Comparison of ENCODE assay signal across 24 cellular contexts in the genomic region with DNA sequence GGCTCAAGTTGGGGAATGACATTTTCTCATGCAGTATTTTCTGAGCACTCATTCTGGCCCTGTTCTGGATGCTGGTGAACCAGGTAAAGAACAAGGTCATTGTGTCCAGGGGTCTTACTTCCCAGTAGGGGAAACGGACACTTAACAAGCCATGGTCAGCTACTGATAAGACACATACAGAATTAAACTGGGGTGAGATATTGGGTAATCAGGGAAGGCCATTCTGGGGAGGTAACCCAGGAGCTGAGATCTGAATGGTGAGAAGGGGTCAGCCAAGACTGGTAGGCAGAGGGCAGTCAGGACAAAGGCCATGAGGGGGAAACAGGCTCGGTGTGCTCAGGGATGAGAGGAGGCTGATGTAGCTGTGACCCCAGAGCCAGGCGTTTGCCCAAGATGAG. TPM values are rescaled to one million over a fixed set of nuclear protein-coding genes. Genes with fewer than 3 reads are reported as not detected.
DNase-seq lines count a peak whose midpoint lies in the region; ATAC-seq and TF ChIP-seq lines count a peak whose summit lies in the region.
"Had no signal": no experiment of that assay in that cellular context is flagged by ENCODE, and none has a peak within 500 bp of the region (broad histone marks: within the 10 kb centered on the region; RNA-seq: fewer than 3 reads in every experiment).

No MANE protein-coding gene starts in this region.

- peak overlapping the region; percentile 41 for H3K27ac Mint-ChIP-seq in activated naive CD4-positive, alpha-beta T cell treated with anti-CD3 and anti-CD28 coated beads, Interleukin-2, amount 50 U/mL, for 24 hours
- peak overlapping the region; percentile 73 for H3K27ac Mint-ChIP-seq in activated naive CD8-positive, alpha-beta T cell treated with anti-CD3 and anti-CD28 coated beads for 36 hours
- peak overlapping the region; percentile 84 for H3K27ac Mint-ChIP-seq in stimulated activated naive B cell treated with anti-CD40 and anti-IgM and Interleukin-4, amounts not matched to agents 10 μg/mL and 1 μg/mL and 100 μg/mL, for 72 hours
- H3K27ac Mint-ChIP-seq: type B pancreatic cell, WTC11 had no signal

- TF ChIP-seq CTCF in tibial artery (IDR thresholded peaks at IDR 0.05), result no peak

- H3K36me3 ChIP-seq in tibial artery, result peaks cover 0 to 30% (median 0%) of the 10 kb centered on the region in 3 donors
- H3K36me3 ChIP-seq: brain microvascular endothelial cell had no signal

- H3K36me3 Mint-ChIP-seq in activated naive CD4-positive, alpha-beta T cell treated with anti-CD3 and anti-CD28 coated beads, Interleukin-2, amount 50 U/mL, for 24 hours, result peaks cover 12% of the 10 kb centered on the region
- peaks cover 27% of the 10 kb centered on the region for H3K36me3 Mint-ChIP-seq in activated naive CD8-positive, alpha-beta T cell treated with anti-CD3 and anti-CD28 coated beads for 36 hours
- H3K36me3 Mint-ChIP-seq in stimulated activated naive B cell treated with anti-CD40 and anti-IgM and Interleukin-4, amounts not matched to agents 10 μg/mL and 1 μg/mL and 100 μg/mL, for 72 hours, result peaks cover 45 to 56% of the 10 kb centered on the region in 2 donors
- H3K36me3 Mint-ChIP-seq: IgD-negative memory B cell, type B pancreatic cell had no signal

- H3K9me3 Mint-ChIP-seq in activated naive CD4-positive, alpha-beta T cell treated with anti-CD3 and anti-CD28 coated beads, Interleukin-2, amount 50 U/mL, for 24 hours, result no peaks in the 10 kb centered on the region
- H3K9me3 Mint-ChIP-seq in activated naive CD8-positive, alpha-beta T cell treated with anti-CD3 and anti-CD28 coated beads for 36 hours, result no peaks in the 10 kb centered on the region
- no peaks in the 10 kb centered on the region for H3K9me3 Mint-ChIP-seq in stimulated activated naive B cell treated with anti-CD40 and anti-IgM and Interleukin-4, amounts not matched to agents 10 μg/mL and 1 μg/mL and 100 μg/mL, for 72 hours
- H3K9me3 Mint-ChIP-seq: IgD-negative memory B cell, type B pancreatic cell, WTC11 had no signal

- ATAC-seq in left colon, result peak; percentile 3
- no peak for ATAC-seq in stimulated activated naive B cell treated with anti-CD40 and anti-IgM and Interleukin-4, amounts not matched to agents 10 μg/mL and 1 μg/mL and 100 μg/mL, for 72 hours (replicated peaks)
- no peak for ATAC-seq in GM19455 (IDR thresholded peaks at IDR 0.05; ENCODE audit: unreplicated experiment)
- ATAC-seq: A549, WTC11 had no signal

- intact Hi-C loops in left colon (cut with DNase I, micrococcal nuclease) (no loop called here), tibial artery (cut with DNase I; ENCODE audit: low total_unique reads) (no loop called here)

- H3K27ac ChIP-seq in tibial artery, result no peak overlapping the region
- H3K27ac ChIP-seq: A549, brain microvascular endothelial cell, epithelial cell of prostate, psoas muscle had no signal

- H3K4me3 ChIP-seq in tibial artery, result no peak overlapping the region
- H3K4me3 ChIP-seq: A549, psoas muscle had no signal

- no peak for DNase-seq in activated naive CD4-positive, alpha-beta T cell treated with anti-CD3 and anti-CD28 coated beads, Interleukin-2, amount 50 U/mL, for 16 hours
- no peak for DNase-seq in activated naive CD8-positive, alpha-beta T cell treated with anti-CD3 and anti-CD28 coated beads for 36 hours
- no peak for DNase-seq in left colon
- no peak for DNase-seq in stimulated activated naive B cell treated with anti-CD40 and anti-IgM and Interleukin-4, amounts not matched to agents 10 μg/mL and 1 μg/mL and 100 μg/mL, for 72 hours
- no peak for DNase-seq in tibial artery
- no peak for DNase-seq in stimulated activated naive CD4-positive, alpha-beta T cell (lab: John Stamatoyannopoulos, UW)
- DNase-seq: activated CD4-positive, alpha-beta T cell treated with anti-CD3 and anti-CD28 coated beads, Interleukin-2, amount 50 U/mL, for 4 hours; activated CD8-positive, alpha-beta memory T cell treated with anti-CD3 and anti-CD28 coated beads, Interleukin-2, amount 50 U/mL, for 4 hours; activated effector memory CD4-positive, alpha-beta T cell treated with anti-CD3 and anti-CD28 coated beads, Interleukin-2, amount 50 U/mL, for 16 hours; brain microvascular endothelial cell; effector CD4-positive, alpha-beta T cell; NCI-H1092; NCI-H187 treated with DMSO at 0.1 percent for 48 hours; NCI-H2171 treated with DMSO at 0.1 percent for 48 hours; NCI-H524; SHP77 treated with DMSO at 0.1 percent for 48 hours had no signal

- H3K4me1 ChIP-seq in tibial artery, result no peaks in the 10 kb centered on the region
- H3K4me1 ChIP-seq: A549, psoas muscle had no signal

- H3K27me3 Mint-ChIP-seq in activated naive CD4-positive, alpha-beta T cell treated with anti-CD3 and anti-CD28 coated beads, Interleukin-2, amount 50 U/mL, for 24 hours, result no peaks in the 10 kb centered on the region
- no peaks in the 10 kb centered on the region for H3K27me3 Mint-ChIP-seq in activated naive CD8-positive, alpha-beta T cell treated with anti-CD3 and anti-CD28 coated beads for 36 hours
- no peaks in the 10 kb centered on the region for H3K27me3 Mint-ChIP-seq in stimulated activated naive B cell treated with anti-CD40 and anti-IgM and Interleukin-4, amounts not matched to agents 10 μg/mL and 1 μg/mL and 100 μg/mL, for 72 hours
- H3K27me3 Mint-ChIP-seq: IgD-negative memory B cell had no signal

- H3K9me3 ChIP-seq in tibial artery, result no peaks in the 10 kb centered on the region
- H3K9me3 ChIP-seq: A549, psoas muscle had no signal

- H3K27me3 ChIP-seq in tibial artery, result no peaks in the 10 kb centered on the region
- H3K27me3 ChIP-seq: brain microvascular endothelial cell had no signal

- no peak overlapping the region for H3K4me3 Mint-ChIP-seq in activated naive CD4-positive, alpha-beta T cell treated with anti-CD3 and anti-CD28 coated beads, Interleukin-2, amount 50 U/mL, for 24 hours
- H3K4me3 Mint-ChIP-seq in activated naive CD8-positive, alpha-beta T cell treated with anti-CD3 and anti-CD28 coated beads for 36 hours, result no peak overlapping the region
- peak overlapping the region in 1 of 2 donors; percentile 3 for H3K4me3 Mint-ChIP-seq in stimulated activated naive B cell treated with anti-CD40 and anti-IgM and Interleukin-4, amounts not matched to agents 10 μg/mL and 1 μg/mL and 100 μg/mL, for 72 hours
- H3K4me3 Mint-ChIP-seq: type B pancreatic cell, WTC11 had no signal

- H3K4me1 Mint-ChIP-seq in activated naive CD4-positive, alpha-beta T cell treated with anti-CD3 and anti-CD28 coated beads, Interleukin-2, amount 50 U/mL, for 24 hours, result peaks cover 35% of the 10 kb centered on the region
- H3K4me1 Mint-ChIP-seq in activated naive CD8-positive, alpha-beta T cell treated with anti-CD3 and anti-CD28 coated beads for 36 hours, result peaks cover 39% of the 10 kb centered on the region
- peaks cover 36 to 52% of the 10 kb centered on the region in 2 donors for H3K4me1 Mint-ChIP-seq in stimulated activated naive B cell treated with anti-CD40 and anti-IgM and Interleukin-4, amounts not matched to agents 10 μg/mL and 1 μg/mL and 100 μg/mL, for 72 hours
- H3K4me1 Mint-ChIP-seq: WTC11 had no signal

RNA-seq across cellular contexts. Expression of a gene that starts 45.8 kb away (rescaled TPM):
- total RNA-seq in activated naive CD8-positive, alpha-beta T cell treated with anti-CD3 and anti-CD28 coated beads for 36 hours, result 100 to 1,000 TPM; 131 to 133 TPM
- 100 to 1,000 TPM; 173 to 192 TPM for total RNA-seq in left colon
